In genomic region chr7:519429-519973, GRCh38 we compare ENCODE assay signal across 8 cellular contexts. TPM values are rescaled to one million over a fixed set of nuclear protein-coding genes. Genes with fewer than 3 reads are reported as not detected.
DNase-seq lines count a peak whose midpoint lies in the region; ATAC-seq and TF ChIP-seq lines count a peak whose summit lies in the region.

Gene PDGFA, minus strand, starts transcription at chr7:519846. Its CDS starts 845 bp downstream, at chr7:519001.

- H3K27me3 ChIP-seq in BLaER1 treated with 17β-estradiol and CSF1 and Interleukin-3, amounts not matched to agents 10 nM and 100 nM, result peaks cover 79 to 100% (median 99%) of the 10 kb centered on the region in 11 experiments
- peaks cover 18% of the 10 kb centered on the region for H3K27me3 ChIP-seq in thyroid gland

- peak within 1 kb of the TSS; percentile 20 to 69 (median 53); a peak in 18 of 22 replicates for H3K27ac ChIP-seq in BLaER1 treated with 17β-estradiol and CSF1 and Interleukin-3, amounts not matched to agents 10 nM and 100 nM
- peak within 1 kb of the TSS; percentile 39 to 78 (median 67) for H3K27ac ChIP-seq in thyroid gland

- peak; percentile 66 for DNase-seq in H4 (ENCODE audit: low spot score)
- peak; percentile 30 for DNase-seq in T1000 (lab: John Stamatoyannopoulos, UW)
- no peak for DNase-seq in mesenteric fat pad (ENCODE audit: low spot score)
- peak; percentile 49 to 50 for DNase-seq in thyroid gland
- no peak for DNase-seq in middle frontal gyrus (ENCODE audit: extremely low spot score, low spot score)

- H3K9me3 ChIP-seq in BLaER1 treated with 17β-estradiol and CSF1 and Interleukin-3, amounts not matched to agents 10 nM and 100 nM (replicated peaks in 1 of 11), result no peaks in the 10 kb centered on the region
- H3K9me3 ChIP-seq in thyroid gland, result no peaks in the 10 kb centered on the region

- peaks cover 20 to 87% (median 65%) of the 10 kb centered on the region in 11 experiments; a peak in 20 of 22 replicates for H4K20me1 ChIP-seq in BLaER1 treated with 17β-estradiol and CSF1 and Interleukin-3, amounts not matched to agents 10 nM and 100 nM

- no peak for TF ChIP-seq POLR2A in thyroid gland (IDR thresholded peaks at IDR 0.05)

- H3K4me1 ChIP-seq in BLaER1 treated with 17β-estradiol and CSF1 and Interleukin-3, amounts not matched to agents 10 nM and 100 nM, result peaks cover 44 to 78% (median 69%) of the 10 kb centered on the region in 10 experiments
- peaks cover 39 to 44% of the 10 kb centered on the region in 2 donors for H3K4me1 ChIP-seq in thyroid gland

- peak within 1 kb of the TSS; percentile 91 to 99 (median 96) for H3K4me2 ChIP-seq in BLaER1 treated with 17β-estradiol and CSF1 and Interleukin-3, amounts not matched to agents 10 nM and 100 nM

- H3K36me3 ChIP-seq in BLaER1 treated with 17β-estradiol and CSF1 and Interleukin-3, amounts not matched to agents 10 nM and 100 nM, result no peaks in the 10 kb centered on the region
- no peaks in the 10 kb centered on the region for H3K36me3 ChIP-seq in thyroid gland

- in situ Hi-C loops in endometrial microvascular endothelial cells (cut with HindIII; ENCODE audit: inconsistent ontology term, low pct_unique_long_range_greater_than_20kb, low sequenced_read_pairs), result no loop called here

- no peak for ATAC-seq in HG03442 (IDR thresholded peaks at IDR 0.05; ENCODE audit: unreplicated experiment)

- intact Hi-C loops in thyroid gland (cut with DNase I), result no loop called here

- TF ChIP-seq CTCF in thyroid gland (IDR thresholded peaks at IDR 0.05), result no peak

- WGBS in thyroid gland, 2 donors, result no CpG with 5 or more reads among the region's 93 CpGs

- H3K4me3 ChIP-seq in BLaER1 treated with 17β-estradiol and CSF1 and Interleukin-3, amounts not matched to agents 10 nM and 100 nM, result peak within 1 kb of the TSS; percentile 66 to 78 (median 68)
- peak within 1 kb of the TSS; percentile 15 to 66 (median 42) for H3K4me3 ChIP-seq in thyroid gland (replicated peaks in 1 of 3)

- H3K9ac ChIP-seq in BLaER1 treated with 17β-estradiol and CSF1 and Interleukin-3, amounts not matched to agents 10 nM and 100 nM, result peak within 1 kb of the TSS; percentile 55 to 80 (median 76); a peak in 21 of 22 replicates

RNA-seq across cellular contexts. Expression of gene PDGFA, which starts in this region (rescaled TPM):
- 37.3 and 38.6 TPM in 2 replicates for total RNA-seq in H4 (2014; rRNA removed; shearing (Covaris generic))
- total RNA-seq in endometrial microvascular endothelial cells (ENCODE audit: inconsistent ontology term) (81.8 TPM), mesenteric fat pad (19.7 TPM), thyroid gland (10 to 100 TPM in 2 of 4 donors, 1 to 10 TPM in 2; 6.6 to 20.0 (median 10.8) TPM)

Comparison
In these comparisons a context has a peak if more than half of its experiments do, and no peak if none do; other contexts are left out.
1. DNase-seq: peak in H4 (single experiment), T1000 (single experiment) and thyroid gland (2 of 2); none in mesenteric fat pad (single experiment) and middle frontal gyrus (single experiment).